8 cellular contexts compared by ENCODE assay signal in the genomic region with DNA sequence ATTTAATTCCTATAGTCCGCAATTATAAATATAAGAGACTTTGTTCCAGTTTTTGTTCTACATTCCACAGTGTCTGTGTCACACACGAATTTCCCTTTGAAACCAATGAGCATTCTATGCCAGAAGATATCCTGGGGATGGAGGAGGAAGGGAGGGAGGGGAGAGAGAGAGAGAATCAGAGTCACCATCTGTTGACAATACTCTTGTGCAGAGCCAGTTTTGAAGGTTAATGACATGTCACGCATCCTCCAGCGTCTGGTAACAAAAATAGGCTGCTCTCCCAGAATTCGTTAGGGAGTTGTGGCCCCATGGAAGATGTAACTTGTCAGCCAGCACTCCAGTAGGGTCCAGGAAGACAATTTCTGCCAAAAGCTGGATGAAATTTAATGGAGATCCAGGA.
A peak's percentile ranks its signal among the peaks of the same experiment; 100 is the strongest.
DNase-seq lines count a peak whose midpoint lies in the region; ATAC-seq and TF ChIP-seq lines count a peak whose summit lies in the region.

No MANE protein-coding gene starts in this region.

- H3K27me3 Mint-ChIP-seq in naive thymus-derived CD4-positive, alpha-beta T cell = peaks cover 0 to 9% (median 0%) of the 10 kb centered on the region in 5 donors

- peak; percentile 88 for DNase-seq in GM04504 (ENCODE audit: low read depth)
- peak; percentile 21 for DNase-seq in NCI-H774 (lab: John Stamatoyannopoulos, UW)
- peak; percentile 87 to 98 for DNase-seq in fibroblast of lung (ENCODE audit: low read depth in 2 of 2)
- DNase-seq in left colon = no peak
- DNase-seq in activated CD8-positive, alpha-beta memory T cell treated with anti-CD3 and anti-CD28 coated beads for 24 hours = no peak
- no peak for DNase-seq in activated naive CD4-positive, alpha-beta T cell (lab: John Stamatoyannopoulos, UW)
- DNase-seq in naive thymus-derived CD4-positive, alpha-beta T cell = no peak

- H3K36me3 ChIP-seq in fibroblast of lung (ENCODE audit: control insufficient read depth, insufficient read depth, low read length) (no peaks in the 10 kb centered on the region), rectal smooth muscle tissue (ENCODE audit: control insufficient read depth, insufficient read depth, low read length) (no peaks in the 10 kb centered on the region)
- H3K36me3 ChIP-seq in naive thymus-derived CD4-positive, alpha-beta T cell (ENCODE audit: control insufficient read depth in 2 of 3, insufficient read depth in 3 of 3, low read length in 3 of 3) = no peaks in the 10 kb centered on the region

- peak overlapping the region; percentile 75 for H3K4me2 ChIP-seq in fibroblast of lung (ENCODE audit: extremely low read depth, insufficient read depth, low read length)

- H3K9me3 Mint-ChIP-seq in naive thymus-derived CD4-positive, alpha-beta T cell = peaks cover 0 to 3% (median 0%) of the 10 kb centered on the region in 11 donors

- H3K27ac Mint-ChIP-seq in naive thymus-derived CD4-positive, alpha-beta T cell = no peak overlapping the region

- intact Hi-C loops in left colon (cut with DNase I, micrococcal nuclease) = no loop called here
- intact Hi-C loops in naive thymus-derived CD4-positive, alpha-beta T cell (cut with micrococcal nuclease) = loop anchor here (5.0 kb wide), 2 partner anchors 212 to 307 kb away; partner anchors contain the start of gene PHLDA1 (in 2 of the 2)

- H3K4me1 ChIP-seq in fibroblast of lung (ENCODE audit: control insufficient read depth, extremely low read depth, insufficient read depth, low read length) (peaks cover 33% of the 10 kb centered on the region), rectal smooth muscle tissue (ENCODE audit: control insufficient read depth, insufficient read depth, low read length) (peaks cover 41% of the 10 kb centered on the region)
- peaks cover 3 to 7% of the 10 kb centered on the region in 2 donors for H3K4me1 ChIP-seq in naive thymus-derived CD4-positive, alpha-beta T cell (ENCODE audit: control insufficient read depth in 2 of 2, insufficient read depth in 2 of 2, low read length in 2 of 2)

- POLR2A ChIA-PET in naive thymus-derived CD4-positive, alpha-beta T cell (lab: Charles Lee) = no interaction called here

- H3K4me3 Mint-ChIP-seq in naive thymus-derived CD4-positive, alpha-beta T cell = no peak overlapping the region

- no peaks in the 10 kb centered on the region for H3K9me3 ChIP-seq in fibroblast of lung (ENCODE audit: control insufficient read depth, insufficient read depth, low read depth, low read length)
- H3K9me3 ChIP-seq in naive thymus-derived CD4-positive, alpha-beta T cell (ENCODE audit: control insufficient read depth in 2 of 3, low read length in 3 of 3) = no peaks in the 10 kb centered on the region

- TF ChIP-seq CTCF in fibroblast of lung (conservative IDR thresholded peaks at IDR 0.05 in 1 of 2, IDR thresholded peaks at IDR 0.05 in 1 of 2; ENCODE audit: low read depth in 1 of 2, low read length in 2 of 2) = no peak

- H3K36me3 Mint-ChIP-seq in naive thymus-derived CD4-positive, alpha-beta T cell = peaks cover 0 to 9% (median 0%) of the 10 kb centered on the region in 5 donors

- no peak overlapping the region for H3K9ac ChIP-seq in fibroblast of lung (ENCODE audit: insufficient read depth, low read length)
- H3K9ac ChIP-seq in rectal smooth muscle tissue (ENCODE audit: low read length) = no peak overlapping the region

- no peaks in the 10 kb centered on the region for H4K20me1 ChIP-seq in fibroblast of lung (ENCODE audit: control insufficient read depth, extremely low read depth, insufficient read depth, low read length)

- H3K4me3 ChIP-seq in fibroblast of lung (replicated peaks in 1 of 4; ENCODE audit: control extremely low read depth in 1 of 4, insufficient read depth in 1 of 4, low read depth in 3 of 4, low read length in 4 of 4) (peak overlapping the region in 1 of 4 experiments; percentile 5), rectal smooth muscle tissue (ENCODE audit: low read length) (no peak overlapping the region)
- no peak overlapping the region for H3K4me3 ChIP-seq in naive thymus-derived CD4-positive, alpha-beta T cell (ENCODE audit: low read length)

- H3K4me1 Mint-ChIP-seq in naive thymus-derived CD4-positive, alpha-beta T cell = peaks cover 11 to 18% (median 13%) of the 10 kb centered on the region in 7 donors

- H3K27me3 ChIP-seq in fibroblast of lung (ENCODE audit: control insufficient read depth, insufficient read depth, low read length) = no peaks in the 10 kb centered on the region
- no peaks in the 10 kb centered on the region for H3K27me3 ChIP-seq in rectal smooth muscle tissue (ENCODE audit: control insufficient read depth, insufficient read depth, low read length)
- H3K27me3 ChIP-seq in naive thymus-derived CD4-positive, alpha-beta T cell (ENCODE audit: control insufficient read depth in 2 of 2, insufficient read depth in 2 of 2, low read length in 2 of 2) = no peaks in the 10 kb centered on the region

- H3K79me2 ChIP-seq in fibroblast of lung (ENCODE audit: control insufficient read depth, insufficient read depth, low read length) = no peaks in the 10 kb centered on the region

- CTCF ChIA-PET in naive thymus-derived CD4-positive, alpha-beta T cell (lab: Charles Lee) = interaction anchor here (0.8 kb wide), 1 partner anchor 14 kb away, joined by 3 read pairs; no protein-coding TSS in a partner anchor

- H3K27ac ChIP-seq in fibroblast of lung (ENCODE audit: insufficient read depth, low read length) = peak overlapping the region; percentile 82
- peak overlapping the region; percentile 84 for H3K27ac ChIP-seq in rectal smooth muscle tissue (ENCODE audit: low read depth, low read length)
- H3K27ac ChIP-seq in naive thymus-derived CD4-positive, alpha-beta T cell (ENCODE audit: low read depth, low read length) = no peak overlapping the region

- no peak overlapping the region for H2AFZ ChIP-seq in fibroblast of lung (ENCODE audit: low read length)

- no peak for ATAC-seq in left colon
- no peak for ATAC-seq in naive thymus-derived CD4-positive, alpha-beta T cell

Comparison
In these comparisons a context has a peak if more than half of its experiments do, and no peak if none do; other contexts are left out.
1. DNase-seq: peak in GM04504 (single experiment), NCI-H774 (single experiment) and fibroblast of lung (2 of 2); none in left colon (0 of 2), activated CD8-positive, alpha-beta memory T cell treated with anti-CD3 and anti-CD28 coated beads for 24 hours (single experiment), activated naive CD4-positive, alpha-beta T cell (0 of 4) and naive thymus-derived CD4-positive, alpha-beta T cell (0 of 9).
2. intact Hi-C loops: an anchor here in naive thymus-derived CD4-positive, alpha-beta T cell (5.0 kb wide); none called in left colon.